In genomic region chr7:102713011-102713690, GRCh38 we compare ENCODE assay signal across 8 cellular contexts. TPM values are rescaled to one million over a fixed set of nuclear protein-coding genes. Genes with fewer than 3 reads are reported as not detected.
DNase-seq lines count a peak whose midpoint lies in the region; ATAC-seq lines count a peak whose summit lies in the region.
"Not testable (repeated sequence)": the region's sequence is repeated elsewhere in the genome, so short reads cannot be mapped to it uniquely, and the experiment has no call there.

No MANE protein-coding gene starts in this region.

- H3K4me3 Mint-ChIP-seq in CD8-positive, alpha-beta memory T cell: peak overlapping the region in 5 of 7 donors; percentile 20 to 76 (median 43)
- H3K4me3 Mint-ChIP-seq in T-helper 2 cell treated with Interferon-gamma antibody and Interleukin-4, amounts not matched to agents 5 μg/mL and 100 μg/mL, for 36 hours: peak overlapping the region; percentile 67
- peak overlapping the region; percentile 69 for H3K4me3 Mint-ChIP-seq in activated naive CD8-positive, alpha-beta T cell treated with anti-CD3 and anti-CD28 coated beads, Interleukin-2, amount 10 ng/mL, durations not matched to agents 7 days and 5 days
- peak overlapping the region; percentile 77 for H3K4me3 Mint-ChIP-seq in natural killer cell treated with Interleukin-12 subunit alpha and Interleukin-12 subunit beta and Interleukin-15 and Interleukin-18, amount 100 ng/mL, for 72 hours

- not testable (repeated sequence) for H3K27me3 Mint-ChIP-seq in CD8-positive, alpha-beta memory T cell; T-helper 2 cell treated with Interferon-gamma antibody and Interleukin-4, amounts not matched to agents 5 μg/mL and 100 μg/mL, for 36 hours (ENCODE audit: low read depth); activated naive CD8-positive, alpha-beta T cell treated with anti-CD3 and anti-CD28 coated beads, Interleukin-2, amount 10 ng/mL, durations not matched to agents 7 days and 5 days; natural killer cell treated with Interleukin-12 subunit alpha and Interleukin-12 subunit beta and Interleukin-15 and Interleukin-18, amount 100 ng/mL, for 72 hours

- POLR2A ChIA-PET in CD8-positive, alpha-beta memory T cell (lab: Charles Lee); activated naive CD8-positive, alpha-beta T cell treated with anti-CD3 and anti-CD28 coated beads, Interleukin-2, amount 10 ng/mL, durations not matched to agents 7 days and 5 days (lab: Charles Lee): not testable (repeated sequence)

- DNase-seq in CD8-positive, alpha-beta memory T cell: peak in 3 of 5 donors; percentile 3 to 30 (median 9)
- DNase-seq in Kasumi-1 (lab: John Stamatoyannopoulos, UW): peak; percentile 11 to 37
- DNase-seq in T-helper 2 cell treated with Interferon-gamma antibody and Interleukin-4, amounts not matched to agents 5 μg/mL and 100 μg/mL, for 36 hours (ENCODE audit: low spot score): peak; percentile 23
- DNase-seq in activated naive CD8-positive, alpha-beta T cell treated with anti-CD3 and anti-CD28 coated beads, Interleukin-2, amount 10 ng/mL, durations not matched to agents 7 days and 5 days: peak; percentile 25
- DNase-seq in natural killer cell treated with Interleukin-12 subunit alpha and Interleukin-12 subunit beta and Interleukin-15 and Interleukin-18, amount 100 ng/mL, for 72 hours (ENCODE audit: low spot score): peak; percentile 62

- CTCF ChIA-PET in CD8-positive, alpha-beta memory T cell (lab: Charles Lee): not testable (repeated sequence)

- H3K36me3 Mint-ChIP-seq in CD8-positive, alpha-beta memory T cell; T-helper 2 cell treated with Interferon-gamma antibody and Interleukin-4, amounts not matched to agents 5 μg/mL and 100 μg/mL, for 36 hours (ENCODE audit: low read depth); activated naive CD8-positive, alpha-beta T cell treated with anti-CD3 and anti-CD28 coated beads, Interleukin-2, amount 10 ng/mL, durations not matched to agents 7 days and 5 days; natural killer cell treated with Interleukin-12 subunit alpha and Interleukin-12 subunit beta and Interleukin-15 and Interleukin-18, amount 100 ng/mL, for 72 hours: not testable (repeated sequence)

- H3K9me3 ChIP-seq in CD8-positive, alpha-beta memory T cell (ENCODE audit: low read length): not testable (repeated sequence)

- not testable (repeated sequence) for H3K4me1 ChIP-seq in CD8-positive, alpha-beta memory T cell (ENCODE audit: insufficient read depth, low read length)

- H3K9me3 Mint-ChIP-seq in CD8-positive, alpha-beta memory T cell; T-helper 2 cell treated with Interferon-gamma antibody and Interleukin-4, amounts not matched to agents 5 μg/mL and 100 μg/mL, for 36 hours; activated naive CD8-positive, alpha-beta T cell treated with anti-CD3 and anti-CD28 coated beads, Interleukin-2, amount 10 ng/mL, durations not matched to agents 7 days and 5 days; natural killer cell treated with Interleukin-12 subunit alpha and Interleukin-12 subunit beta and Interleukin-15 and Interleukin-18, amount 100 ng/mL, for 72 hours: not testable (repeated sequence)

- H3K4me3 ChIP-seq in CD8-positive, alpha-beta memory T cell (ENCODE audit: low read length): not testable (repeated sequence)

- H3K27ac Mint-ChIP-seq in CD8-positive, alpha-beta memory T cell: peak overlapping the region in 5 of 8 donors; percentile 11 to 78 (median 61)
- H3K27ac Mint-ChIP-seq in T-helper 2 cell treated with Interferon-gamma antibody and Interleukin-4, amounts not matched to agents 5 μg/mL and 100 μg/mL, for 36 hours: peak overlapping the region; percentile 78
- H3K27ac Mint-ChIP-seq in activated naive CD8-positive, alpha-beta T cell treated with anti-CD3 and anti-CD28 coated beads, Interleukin-2, amount 10 ng/mL, durations not matched to agents 7 days and 5 days: peak overlapping the region; percentile 90
- H3K27ac Mint-ChIP-seq in natural killer cell treated with Interleukin-12 subunit alpha and Interleukin-12 subunit beta and Interleukin-15 and Interleukin-18, amount 100 ng/mL, for 72 hours: peak overlapping the region; percentile 80 to 84

- ATAC-seq in GM19025 (IDR thresholded peaks at IDR 0.05; ENCODE audit: low read depth, unreplicated experiment): peak; percentile 68
- ATAC-seq in GM21723 (IDR thresholded peaks at IDR 0.05; ENCODE audit: unreplicated experiment): peak; percentile 77
- ATAC-seq in HG03066 (IDR thresholded peaks at IDR 0.05; ENCODE audit: low read depth, unreplicated experiment): peak; percentile 65
- peak; percentile 85 for ATAC-seq in activated naive CD8-positive, alpha-beta T cell treated with anti-CD3 and anti-CD28 coated beads, Interleukin-2, amount 10 ng/mL, durations not matched to agents 7 days and 5 days (ENCODE audit: low read depth)
- peak; percentile 88 to 92 for ATAC-seq in natural killer cell treated with Interleukin-12 subunit alpha and Interleukin-12 subunit beta and Interleukin-15 and Interleukin-18, amount 100 ng/mL, for 72 hours

- peaks cover 11 to 15% (median 12%) of the 10 kb centered on the region in 3 donors for H3K4me1 Mint-ChIP-seq in CD8-positive, alpha-beta memory T cell
- H3K4me1 Mint-ChIP-seq in T-helper 2 cell treated with Interferon-gamma antibody and Interleukin-4, amounts not matched to agents 5 μg/mL and 100 μg/mL, for 36 hours (ENCODE audit: low read depth): peaks cover 13% of the 10 kb centered on the region
- not testable (repeated sequence) for H3K4me1 Mint-ChIP-seq in activated naive CD8-positive, alpha-beta T cell treated with anti-CD3 and anti-CD28 coated beads, Interleukin-2, amount 10 ng/mL, durations not matched to agents 7 days and 5 days; natural killer cell treated with Interleukin-12 subunit alpha and Interleukin-12 subunit beta and Interleukin-15 and Interleukin-18, amount 100 ng/mL, for 72 hours (ENCODE audit: low read depth in 2 of 2)

- H3K36me3 ChIP-seq in CD8-positive, alpha-beta memory T cell (ENCODE audit: insufficient read depth, low read length): not testable (repeated sequence)

- not testable (repeated sequence) for H3K27me3 ChIP-seq in CD8-positive, alpha-beta memory T cell (ENCODE audit: insufficient read depth, low read length, poor library complexity, severe bottlenecking)

- not testable (repeated sequence) for H3K27ac ChIP-seq in CD8-positive, alpha-beta memory T cell (ENCODE audit: low read depth, low read length)

RNA-seq across cellular contexts. Expression of gene FAM185A, which starts 35.6 kb away (rescaled TPM):
- 10 to 100 TPM; 10.4 to 11.4 TPM for total RNA-seq in CD8-positive, alpha-beta memory T cell
- polyA plus RNA-seq in CD8-positive, alpha-beta memory T cell: 8.9 TPM
- 1 to 10 TPM; 9.8 to 9.9 TPM for total RNA-seq in activated naive CD8-positive, alpha-beta T cell treated with anti-CD3 and anti-CD28 coated beads, Interleukin-2, amount 10 ng/mL, durations not matched to agents 7 days and 5 days
- total RNA-seq in natural killer cell treated with Interleukin-12 subunit alpha and Interleukin-12 subunit beta and Interleukin-15 and Interleukin-18, amount 100 ng/mL, for 72 hours: 10 to 100 TPM in 1 of 2 donors, 1 to 10 TPM in 1; 8.2 to 15.6 TPM

RNA-seq across cellular contexts. Expression of gene POLR2J2, which starts 41.7 kb away (rescaled TPM):
- total RNA-seq in CD8-positive, alpha-beta memory T cell: 1 to 10 TPM; 8.2 to 9.0 TPM
- polyA plus RNA-seq in CD8-positive, alpha-beta memory T cell: 5.3 TPM
- total RNA-seq in activated naive CD8-positive, alpha-beta T cell treated with anti-CD3 and anti-CD28 coated beads, Interleukin-2, amount 10 ng/mL, durations not matched to agents 7 days and 5 days: 10 to 100 TPM; 19.0 to 20.8 TPM
- 10 to 100 TPM; 17.7 to 72.2 TPM for total RNA-seq in natural killer cell treated with Interleukin-12 subunit alpha and Interleukin-12 subunit beta and Interleukin-15 and Interleukin-18, amount 100 ng/mL, for 72 hours

Comparison
In these comparisons a context has a peak if more than half of its experiments do, and no peak if none do; other contexts are left out.
1. DNase-seq: peak in every context shown above with its lines; median percentile 62 in natural killer cell treated with Interleukin-12 subunit alpha and Interleukin-12 subunit beta and Interleukin-15 and Interleukin-18, amount 100 ng/mL, for 72 hours; 25 in activated naive CD8-positive, alpha-beta T cell treated with anti-CD3 and anti-CD28 coated beads, Interleukin-2, amount 10 ng/mL, durations not matched to agents 7 days and 5 days; 24 in Kasumi-1; 23 in T-helper 2 cell treated with Interferon-gamma antibody and Interleukin-4, amounts not matched to agents 5 μg/mL and 100 μg/mL, for 36 hours; 9 in CD8-positive, alpha-beta memory T cell.